In genomic region chr9:116816484-116816883, GRCh38 we compare ENCODE assay signal across 35 cellular contexts.
"Had no signal": no experiment of that assay in that cellular context is flagged by ENCODE, and none has a peak within 500 bp of the region (broad histone marks: within the 10 kb centered on the region; RNA-seq: fewer than 3 reads in every experiment).

No MANE protein-coding gene starts in this region.

- H3K9me3 ChIP-seq: adrenal gland, body of pancreas, esophagus muscularis mucosa, gastrocnemius medialis, heart left ventricle had no signal

- H3K4me1 ChIP-seq: body of pancreas, esophagus muscularis mucosa, foreskin keratinocyte, gastrocnemius medialis, heart left ventricle had no signal

- H3K4me3 ChIP-seq: adrenal gland, body of pancreas, coronary artery, dorsolateral prefrontal cortex, esophagus muscularis mucosa, gastrocnemius medialis, heart left ventricle had no signal

- H3K36me3 Mint-ChIP-seq: activated CD4-positive, alpha-beta memory T cell treated with anti-CD3 and anti-CD28 coated beads for 36 hours; activated CD8-positive, alpha-beta memory T cell treated with anti-CD3 and anti-CD28 coated beads, Interleukin-2, amount 10 ng/mL, durations not matched to agents 7 days and 5 days; activated naive CD4-positive, alpha-beta T cell treated with anti-CD3 and anti-CD28 coated beads, Interleukin-2, amount 10 ng/mL, durations not matched to agents 7 days and 5 days; activated naive CD4-positive, alpha-beta T cell treated with anti-CD3 and anti-CD28 coated beads, Interleukin-2, amount 50 U/mL, for 72 hours had no signal

- H3K27me3 ChIP-seq: adrenal gland, body of pancreas, dorsolateral prefrontal cortex, esophagus muscularis mucosa, foreskin keratinocyte, gastrocnemius medialis had no signal

- H3K4me3 Mint-ChIP-seq: activated CD4-positive, alpha-beta memory T cell treated with anti-CD3 and anti-CD28 coated beads for 36 hours; activated CD4-positive, alpha-beta T cell treated with anti-CD3 and anti-CD28 coated beads for 36 hours; activated CD4-positive, alpha-beta T cell treated with anti-CD3 and anti-CD28 coated beads, Interleukin-2, amount 10 ng/mL, durations not matched to agents 24 days and 14 days; activated CD8-positive, alpha-beta memory T cell treated with anti-CD3 and anti-CD28 coated beads, Interleukin-2, amount 10 ng/mL, durations not matched to agents 7 days and 5 days; activated CD8-positive, alpha-beta T cell treated with anti-CD3 and anti-CD28 coated beads, Interleukin-2, amount 10 ng/mL, durations not matched to agents 7 days and 5 days; activated naive CD4-positive, alpha-beta T cell treated with anti-CD3 and anti-CD28 coated beads, Interleukin-2, amount 10 ng/mL, durations not matched to agents 7 days and 5 days; activated T-cell treated with anti-CD3 and anti-CD28 coated beads, Interleukin-2, amount 50 U/mL, for 24 hours; activated T-cell treated with anti-CD3 and anti-CD28 coated beads, Interleukin-2, amount 50 U/mL, for 72 hours; central memory CD8-positive, alpha-beta T cell; dendritic cell treated with granulocyte-macrophage colony-stimulating factor and Interleukin-4, amounts not matched to agents 40 ng/mL and 50 ng/mL, for 4 days; endodermal cell; T-helper 17 cell; T-helper 2 cell treated with Interferon-gamma antibody and Interleukin-4, amounts not matched to agents 5 μg/mL and 100 μg/mL, for 36 hours had no signal

- H3K27ac Mint-ChIP-seq: activated CD4-positive, alpha-beta memory T cell treated with anti-CD3 and anti-CD28 coated beads for 36 hours; activated CD4-positive, alpha-beta T cell treated with anti-CD3 and anti-CD28 coated beads for 36 hours; activated CD4-positive, alpha-beta T cell treated with anti-CD3 and anti-CD28 coated beads, Interleukin-2, amount 10 ng/mL, durations not matched to agents 24 days and 14 days; activated CD8-positive, alpha-beta memory T cell treated with anti-CD3 and anti-CD28 coated beads, Interleukin-2, amount 10 ng/mL, durations not matched to agents 7 days and 5 days; activated CD8-positive, alpha-beta T cell treated with anti-CD3 and anti-CD28 coated beads, Interleukin-2, amount 10 ng/mL, durations not matched to agents 7 days and 5 days; activated naive CD4-positive, alpha-beta T cell treated with anti-CD3 and anti-CD28 coated beads, Interleukin-2, amount 10 ng/mL, durations not matched to agents 7 days and 5 days; activated naive CD4-positive, alpha-beta T cell treated with anti-CD3 and anti-CD28 coated beads, Interleukin-2, amount 50 U/mL, for 72 hours; activated T-cell treated with anti-CD3 and anti-CD28 coated beads, Interleukin-2, amount 50 U/mL, for 24 hours; activated T-cell treated with anti-CD3 and anti-CD28 coated beads, Interleukin-2, amount 50 U/mL, for 72 hours; dendritic cell treated with granulocyte-macrophage colony-stimulating factor and Interleukin-4, amounts not matched to agents 40 ng/mL and 50 ng/mL, for 4 days; endodermal cell; T-helper 17 cell; T-helper 2 cell treated with Interferon-gamma antibody and Interleukin-4, amounts not matched to agents 5 μg/mL and 100 μg/mL, for 36 hours had no signal

- ATAC-seq: activated CD4-positive, alpha-beta T cell treated with anti-CD3 and anti-CD28 coated beads for 36 hours; activated CD8-positive, alpha-beta memory T cell treated with anti-CD3 and anti-CD28 coated beads, Interleukin-2, amount 10 ng/mL, durations not matched to agents 7 days and 5 days; activated CD8-positive, alpha-beta T cell treated with anti-CD3 and anti-CD28 coated beads, Interleukin-2, amount 10 ng/mL, durations not matched to agents 7 days and 5 days; activated naive CD4-positive, alpha-beta T cell treated with anti-CD3 and anti-CD28 coated beads, Interleukin-2, amount 50 U/mL, for 72 hours; activated T-cell treated with anti-CD3 and anti-CD28 coated beads, Interleukin-2, amount 50 U/mL, for 72 hours; body of pancreas; foreskin keratinocyte; gastrocnemius medialis; heart left ventricle; T-helper 17 cell had no signal

- H3K36me3 ChIP-seq: adrenal gland, esophagus muscularis mucosa, gastrocnemius medialis, heart left ventricle had no signal

- H3K4me1 Mint-ChIP-seq: activated CD4-positive, alpha-beta T cell treated with anti-CD3 and anti-CD28 coated beads for 36 hours; activated CD4-positive, alpha-beta T cell treated with anti-CD3 and anti-CD28 coated beads, Interleukin-2, amount 10 ng/mL, durations not matched to agents 24 days and 14 days; activated CD8-positive, alpha-beta memory T cell treated with anti-CD3 and anti-CD28 coated beads, Interleukin-2, amount 10 ng/mL, durations not matched to agents 7 days and 5 days; activated naive CD4-positive, alpha-beta T cell treated with anti-CD3 and anti-CD28 coated beads, Interleukin-2, amount 10 ng/mL, durations not matched to agents 7 days and 5 days; central memory CD8-positive, alpha-beta T cell; T-helper 17 cell had no signal

- H3K27me3 Mint-ChIP-seq: activated CD4-positive, alpha-beta T cell treated with anti-CD3 and anti-CD28 coated beads, Interleukin-2, amount 10 ng/mL, durations not matched to agents 24 days and 14 days; activated CD8-positive, alpha-beta memory T cell treated with anti-CD3 and anti-CD28 coated beads, Interleukin-2, amount 10 ng/mL, durations not matched to agents 7 days and 5 days; activated naive CD4-positive, alpha-beta T cell treated with anti-CD3 and anti-CD28 coated beads, Interleukin-2, amount 10 ng/mL, durations not matched to agents 7 days and 5 days; dendritic cell treated with granulocyte-macrophage colony-stimulating factor and Interleukin-4, amounts not matched to agents 40 ng/mL and 50 ng/mL, for 4 days had no signal

- H3K27ac ChIP-seq: adrenal gland, body of pancreas, coronary artery, esophagus muscularis mucosa, foreskin keratinocyte, gastrocnemius medialis, heart left ventricle had no signal

- DNase-seq: activated CD4-positive, alpha-beta memory T cell treated with anti-CD3 and anti-CD28 coated beads for 36 hours; activated CD4-positive, alpha-beta T cell treated with anti-CD3 and anti-CD28 coated beads for 36 hours; activated CD4-positive, alpha-beta T cell treated with anti-CD3 and anti-CD28 coated beads, Interleukin-2, amount 10 ng/mL, durations not matched to agents 24 days and 14 days; activated CD4-positive, CD25-positive, alpha-beta regulatory T cell; activated CD4-positive, CD25-positive, alpha-beta regulatory T cell treated with anti-CD3 and anti-CD28 coated beads, Interleukin-2, amount 50 U/mL, for 72 hours; activated CD8-positive, alpha-beta memory T cell treated with anti-CD3 and anti-CD28 coated beads, Interleukin-2, amount 10 ng/mL, durations not matched to agents 7 days and 5 days; activated CD8-positive, alpha-beta memory T cell treated with anti-CD3 and anti-CD28 coated beads, Interleukin-2, amount 50 U/mL, for 48 hours; activated CD8-positive, alpha-beta T cell treated with anti-CD3 and anti-CD28 coated beads, Interleukin-2, amount 10 ng/mL, durations not matched to agents 7 days and 5 days; activated gamma-delta T cell; activated naive CD4-positive, alpha-beta T cell; activated naive CD4-positive, alpha-beta T cell treated with anti-CD3 and anti-CD28 coated beads, Interleukin-2, amount 10 ng/mL, durations not matched to agents 7 days and 5 days; activated T-cell treated with anti-CD3 and anti-CD28 coated beads for 4 hours; activated T-cell treated with anti-CD3 and anti-CD28 coated beads, Interleukin-2, amount 50 U/mL, for 24 hours; activated T-cell treated with anti-CD3 and anti-CD28 coated beads, Interleukin-2, amount 50 U/mL, for 72 hours; adrenal gland; amygdala; aorta; body of pancreas; dorsolateral prefrontal cortex; effector memory CD4-positive, alpha-beta T cell; endodermal cell; erythroblast; gastrocnemius medialis; glutamatergic neuron; heart left ventricle; T-helper 1 cell; T-helper 17 cell; T1000 had no signal

- H3K9me3 Mint-ChIP-seq: activated CD4-positive, alpha-beta memory T cell treated with anti-CD3 and anti-CD28 coated beads for 36 hours; activated CD4-positive, alpha-beta T cell treated with anti-CD3 and anti-CD28 coated beads, Interleukin-2, amount 10 ng/mL, durations not matched to agents 24 days and 14 days; activated naive CD4-positive, alpha-beta T cell treated with anti-CD3 and anti-CD28 coated beads, Interleukin-2, amount 10 ng/mL, durations not matched to agents 7 days and 5 days; activated naive CD4-positive, alpha-beta T cell treated with anti-CD3 and anti-CD28 coated beads, Interleukin-2, amount 50 U/mL, for 72 hours; activated T-cell treated with anti-CD3 and anti-CD28 coated beads, Interleukin-2, amount 50 U/mL, for 24 hours; activated T-cell treated with anti-CD3 and anti-CD28 coated beads, Interleukin-2, amount 50 U/mL, for 72 hours; central memory CD8-positive, alpha-beta T cell; dendritic cell treated with granulocyte-macrophage colony-stimulating factor and Interleukin-4, amounts not matched to agents 40 ng/mL and 50 ng/mL, for 4 days; endodermal cell; T-helper 2 cell treated with Interferon-gamma antibody and Interleukin-4, amounts not matched to agents 5 μg/mL and 100 μg/mL, for 36 hours had no signal
